15 cellular contexts compared by ENCODE assay signal in genomic region chr10:100829933-100830727, GRCh38.
DNase-seq lines count a peak whose midpoint lies in the region; ATAC-seq and TF ChIP-seq lines count a peak whose summit lies in the region.
"Had no signal": no experiment of that assay in that cellular context is flagged by ENCODE, and none has a peak within 500 bp of the region (broad histone marks: within the 10 kb centered on the region; RNA-seq: fewer than 3 reads in every experiment).

No MANE protein-coding gene starts in this region.

- H2BK120ac ChIP-seq in H9 (ENCODE audit: low read depth, low read length, poor library complexity, severe bottlenecking), result no peak overlapping the region

- H3K27ac Mint-ChIP-seq in CD4-positive, CD25-positive, alpha-beta regulatory T cell, result no peak overlapping the region
- no peak overlapping the region for H3K27ac Mint-ChIP-seq in H9
- H3K27ac Mint-ChIP-seq in central memory CD8-positive, alpha-beta T cell (ENCODE audit: low read depth), result no peak overlapping the region

- no peaks in the 10 kb centered on the region for H3F3A ChIP-seq in neural cell (ENCODE audit: insufficient read depth, low read length, poor library complexity, severe bottlenecking)

- peaks cover 0 to 4% (median 0%) of the 10 kb centered on the region in 7 donors for H3K9me3 Mint-ChIP-seq in CD4-positive, CD25-positive, alpha-beta regulatory T cell
- peaks cover 0 to 4% of the 10 kb centered on the region in 2 experiments; a peak in 2 of 5 replicates for H3K9me3 Mint-ChIP-seq in H9
- H3K9me3 Mint-ChIP-seq in central memory CD8-positive, alpha-beta T cell, result no peaks in the 10 kb centered on the region

- no peak overlapping the region for H3K18ac ChIP-seq in H9 (ENCODE audit: insufficient read length, low read depth, low read length)

- no peak for TF ChIP-seq RAD21 in neural cell (conservative IDR thresholded peaks at IDR 0.05)

- H3K79me2 ChIP-seq in H9 (ENCODE audit: insufficient read depth, low read length) (no peaks in the 10 kb centered on the region), neural cell (replicated peaks; ENCODE audit: insufficient read depth, low read length) (no peaks in the 10 kb centered on the region)

- H3K9ac ChIP-seq in H9 (ENCODE audit: extremely low read depth, insufficient read length, low read length), result no peak overlapping the region
- H3K9ac ChIP-seq in neural cell (ENCODE audit: low read length), result no peak overlapping the region

- H3K27me3 Mint-ChIP-seq in CD4-positive, CD25-positive, alpha-beta regulatory T cell, result peaks cover 84% of the 10 kb centered on the region
- peaks cover 14% of the 10 kb centered on the region for H3K27me3 Mint-ChIP-seq in H9 (ENCODE audit: low read depth)
- peaks cover 10% of the 10 kb centered on the region for H3K27me3 Mint-ChIP-seq in central memory CD8-positive, alpha-beta T cell

- ATAC-seq in CD4-positive, CD25-positive, alpha-beta regulatory T cell (ENCODE audit: low read depth in 2 of 2), result no peak
- no peak for ATAC-seq in central memory CD8-positive, alpha-beta T cell (replicated peaks; ENCODE audit: extremely low read depth, poor library complexity, severe bottlenecking)
- ATAC-seq: SK-N-SH treated with all-trans-retinoic acid at 6 μM for 48 hours had no signal

- H3K27me3 ChIP-seq in CD4-positive, CD25-positive, alpha-beta regulatory T cell (ENCODE audit: control insufficient read depth, insufficient read depth, low read length), result peaks cover 30% of the 10 kb centered on the region
- H3K27me3 ChIP-seq in H9 (ENCODE audit: insufficient read depth, low read length) (peaks cover 92% of the 10 kb centered on the region), neural cell (ENCODE audit: insufficient read depth, low read depth, low read length) (peaks cover 97% of the 10 kb centered on the region), brain microvascular endothelial cell (replicated peaks) (peaks cover 85% of the 10 kb centered on the region)

- no peak for TF ChIP-seq EP300 in neural cell (conservative IDR thresholded peaks at IDR 0.05; ENCODE audit: poor library complexity, severe bottlenecking)

- no peak overlapping the region for H4K91ac ChIP-seq in H9 (ENCODE audit: insufficient read length, low read depth, low read length)

- peak overlapping the region; percentile 54; the same call in 1 of the 2 replicates for H2BK15ac ChIP-seq in H9 (ENCODE audit: low read depth, low read length)

- no peak overlapping the region for H2AK5ac ChIP-seq in H9 (ENCODE audit: insufficient read length, low read length)

- no peak overlapping the region for H3T11ph ChIP-seq in H9 (ENCODE audit: low read length)

- WGBS in H9 (ENCODE audit: extremely low coverage, insufficient read length, low lambda C conversion rate), result no CpG with 5 or more reads among the region's 44 CpGs

- in situ Hi-C loops in brain microvascular endothelial cell (cut with HindIII; ENCODE audit: low pct_ligation_motif_present, low sequenced_read_pairs), result no loop called here

- H2BK5ac ChIP-seq in H9 (ENCODE audit: insufficient read length, low read length), result no peak overlapping the region

- H3K79me1 ChIP-seq in H9 (ENCODE audit: insufficient read depth, low read depth, low read length, poor library complexity, severe bottlenecking), result no peaks in the 10 kb centered on the region

- no peak overlapping the region for H4K5ac ChIP-seq in H9 (ENCODE audit: insufficient read length, low read depth, low read length)

- H3K4me2 ChIP-seq in H9 (ENCODE audit: insufficient read depth, insufficient read length, low read length), result peak overlapping the region; percentile 38
- no peak overlapping the region for H3K4me2 ChIP-seq in neural cell (ENCODE audit: low read length)

- H2BK20ac ChIP-seq in H9 (ENCODE audit: low read depth, low read length, poor library complexity, severe bottlenecking), result no peak overlapping the region

- H2AFZ ChIP-seq in H9 (ENCODE audit: low read length) (no peak overlapping the region), neural cell (ENCODE audit: low read depth, low read length) (no peak overlapping the region)

- no peak overlapping the region for H2BK12ac ChIP-seq in H9 (ENCODE audit: insufficient read length, low read depth, low read length)

- no peaks in the 10 kb centered on the region for H3K36me3 Mint-ChIP-seq in CD4-positive, CD25-positive, alpha-beta regulatory T cell
- peaks cover 0 to 2% (median 0%) of the 10 kb centered on the region in 3 experiments; a peak in 2 of 7 replicates for H3K36me3 Mint-ChIP-seq in H9 (ENCODE audit: insufficient read depth in 1 of 3, low read depth in 3 of 3)
- peaks cover 2% of the 10 kb centered on the region for H3K36me3 Mint-ChIP-seq in central memory CD8-positive, alpha-beta T cell (ENCODE audit: insufficient read depth)

- no peak overlapping the region for H3K4ac ChIP-seq in H9 (ENCODE audit: low read depth, low read length)

- H3K9me3 ChIP-seq in CD4-positive, CD25-positive, alpha-beta regulatory T cell (ENCODE audit: control insufficient read depth in 2 of 2, low read length in 2 of 2), result no peaks in the 10 kb centered on the region
- H3K9me3 ChIP-seq in H9 (ENCODE audit: control insufficient read depth, low read depth, low read length), result no peaks in the 10 kb centered on the region
- no peaks in the 10 kb centered on the region for H3K9me3 ChIP-seq in neural cell (ENCODE audit: low read length)
- H3K9me3 ChIP-seq: right atrium auricular region, stomach had no signal

- H3K23ac ChIP-seq in H9 (ENCODE audit: insufficient read length, low read depth, low read length), result no peak overlapping the region

- peak overlapping the region; percentile 28 to 86 (median 81) for H3K4me3 Mint-ChIP-seq in CD4-positive, CD25-positive, alpha-beta regulatory T cell
- peak overlapping the region in 1 of 2 experiments; percentile 61; a peak in 3 of 5 replicates for H3K4me3 Mint-ChIP-seq in H9
- H3K4me3 Mint-ChIP-seq in central memory CD8-positive, alpha-beta T cell, result peak overlapping the region; percentile 83

- H3K14ac ChIP-seq in H9 (ENCODE audit: insufficient read depth, low read length), result no peak overlapping the region; the same call in 1 of the 2 replicates

- no peak overlapping the region for H3K27ac ChIP-seq in CD4-positive, CD25-positive, alpha-beta regulatory T cell (ENCODE audit: insufficient read depth, low read length, poor library complexity, severe bottlenecking)
- no peak overlapping the region for H3K27ac ChIP-seq in H9 (ENCODE audit: insufficient read length, low read depth, low read length)
- H3K27ac ChIP-seq in neural cell (ENCODE audit: low read length), result no peak overlapping the region
- H3K27ac ChIP-seq in brain microvascular endothelial cell, result no peak overlapping the region
- H3K27ac ChIP-seq: right atrium auricular region, stomach had no signal

- H3K56ac ChIP-seq in H9 (ENCODE audit: insufficient read length, low read depth, low read length), result no peak overlapping the region

- no peak for TF ChIP-seq CTCF in H9 (conservative IDR thresholded peaks at IDR 0.05)
- TF ChIP-seq CTCF in neural cell (IDR thresholded peaks at IDR 0.05; ENCODE audit: poor library complexity, severe bottlenecking), result no peak
- no peak for TF ChIP-seq CTCF in brain microvascular endothelial cell (IDR thresholded peaks at IDR 0.05; ENCODE audit: low read depth, low read length, missing control alignments)

- peaks cover 41% of the 10 kb centered on the region for H3K4me1 ChIP-seq in CD4-positive, CD25-positive, alpha-beta regulatory T cell (ENCODE audit: control insufficient read depth, insufficient read depth, low read length, poor library complexity, severe bottlenecking)
- H3K4me1 ChIP-seq in H9 (ENCODE audit: insufficient read depth, low read length), result no peaks in the 10 kb centered on the region

- H3K23me2 ChIP-seq in H9 (ENCODE audit: insufficient read length, low read depth, low read length, poor library complexity, severe bottlenecking), result peaks cover 16% of the 10 kb centered on the region

- no peak overlapping the region for H3K4me3 ChIP-seq in CD4-positive, CD25-positive, alpha-beta regulatory T cell (ENCODE audit: low read depth, low read length)
- H3K4me3 ChIP-seq in neural cell (ENCODE audit: low read length) (no peak overlapping the region), brain microvascular endothelial cell (ENCODE audit: low read depth, low read length) (no peak overlapping the region)

- no peaks in the 10 kb centered on the region for H3K9me2 ChIP-seq in neural cell (ENCODE audit: insufficient read depth, low read length)

- peak in 1 of 3 donors; percentile 28 for DNase-seq in CD4-positive, CD25-positive, alpha-beta regulatory T cell
- peak; percentile 53 for DNase-seq in H9
- no peak for DNase-seq in central memory CD8-positive, alpha-beta T cell (ENCODE audit: low spot score in 2 of 2)
- no peak for DNase-seq in NCI-H510A (lab: John Stamatoyannopoulos, UW)
- no peak for DNase-seq in brain microvascular endothelial cell
- no peak for DNase-seq in erythroblast (lab: John Stamatoyannopoulos, UW)
- DNase-seq in NCI-H1694 (lab: John Stamatoyannopoulos, UW), result no peak
- DNase-seq: activated CD4-positive, CD25-positive, alpha-beta regulatory T cell; dermis blood vessel endothelial cell; NCI-H1048; stimulated activated CD4-positive, alpha-beta T cell treated with anti-CD3 and anti-CD28 coated beads, Interleukin-4, amount 100 ng/mL, for 24 hours; stomach had no signal

- H3K4me1 Mint-ChIP-seq in CD4-positive, CD25-positive, alpha-beta regulatory T cell, result peaks cover 0 to 34% (median 22%) of the 10 kb centered on the region in 4 donors
- H3K4me1 Mint-ChIP-seq in H9, result peaks cover 24 to 34% of the 10 kb centered on the region in 2 experiments
- H3K4me1 Mint-ChIP-seq in central memory CD8-positive, alpha-beta T cell, result peaks cover 29% of the 10 kb centered on the region

- no peak overlapping the region for H4K8ac ChIP-seq in H9 (replicated peaks; ENCODE audit: insufficient read length, low read depth, low read length)

- no peak for TF ChIP-seq POLR2A in erythroblast (IDR thresholded peaks at IDR 0.05; ENCODE audit: low read length)

- H3K36me3 ChIP-seq in CD4-positive, CD25-positive, alpha-beta regulatory T cell (ENCODE audit: control insufficient read depth, insufficient read depth, low read length), result no peaks in the 10 kb centered on the region
- H3K36me3 ChIP-seq in neural cell (ENCODE audit: insufficient read depth, low read length) (no peaks in the 10 kb centered on the region), brain microvascular endothelial cell (replicated peaks) (no peaks in the 10 kb centered on the region)
- H3K36me3 ChIP-seq: right atrium auricular region, stomach had no signal

- H4K20me1 ChIP-seq in H9 (ENCODE audit: control insufficient read depth, insufficient read depth, insufficient read length) (peaks cover 2% of the 10 kb centered on the region), neural cell (ENCODE audit: insufficient read depth) (no peaks in the 10 kb centered on the region)

TF ChIP-seq in neural cell, 6 proteins besides CTCF, POLR2A, EP300 and RAD21 (continues in another document):
- TF ChIP-seq EZH2 (IDR thresholded peaks at IDR 0.05; ENCODE audit: borderline replicate concordance, insufficient read depth, low read length, poor library complexity, severe bottlenecking) (peak; percentile 93), POLR2AphosphoS5 (IDR thresholded peaks at IDR 0.05) (no peak), TAF1 (IDR thresholded peaks at IDR 0.05; ENCODE audit: low read depth) (no peak), MXI1 (conservative IDR thresholded peaks at IDR 0.05; ENCODE audit: poor library complexity, severe bottlenecking) (no peak)
